ENCODE assay signal across 8 cellular contexts in genomic region chr19:35216833-35217707, GRCh38. TPM values are rescaled to one million over a fixed set of nuclear protein-coding genes. Genes with fewer than 3 reads are reported as not detected.
DNase-seq lines count a peak whose midpoint lies in the region; ATAC-seq and TF ChIP-seq lines count a peak whose summit lies in the region.
"Had no signal": no experiment of that assay in that cellular context is flagged by ENCODE, and none has a peak within 500 bp of the region (broad histone marks: within the 10 kb centered on the region; RNA-seq: fewer than 3 reads in every experiment).

No MANE protein-coding gene starts in this region.

- H3K36me3 Mint-ChIP-seq in activated naive CD4-positive, alpha-beta T cell treated with anti-CD3 and anti-CD28 coated beads for 36 hours (ENCODE audit: low read depth), result no peaks in the 10 kb centered on the region
- H3K36me3 Mint-ChIP-seq in naive B cell, result peaks cover 0 to 5% of the 10 kb centered on the region in 2 donors

- no peak overlapping the region for H2AK5ac ChIP-seq in neuronal stem cell (ENCODE audit: low read depth, low read length)

- H3K18ac ChIP-seq in neuronal stem cell (ENCODE audit: low read length), result no peak overlapping the region

- peak overlapping the region; percentile 70 for H3K27ac Mint-ChIP-seq in activated naive CD4-positive, alpha-beta T cell treated with anti-CD3 and anti-CD28 coated beads for 36 hours
- peak overlapping the region; percentile 28 to 100 (median 97) for H3K27ac Mint-ChIP-seq in naive B cell

- peak; percentile 29 for TF ChIP-seq CTCF in GM12865 (IDR thresholded peaks at IDR 0.05; ENCODE audit: insufficient read depth, low read depth, low read length, missing control alignments)

- no peak overlapping the region for H4K8ac ChIP-seq in neuronal stem cell (ENCODE audit: low read depth, low read length)

- H2BK12ac ChIP-seq in neuronal stem cell (ENCODE audit: low read length), result no peak overlapping the region

- H3K4me3 Mint-ChIP-seq in activated naive CD4-positive, alpha-beta T cell treated with anti-CD3 and anti-CD28 coated beads for 36 hours, result no peak overlapping the region
- peak overlapping the region in 2 of 8 donors; percentile 6 to 20 for H3K4me3 Mint-ChIP-seq in naive B cell

- no peaks in the 10 kb centered on the region for H3K27me3 ChIP-seq in neuronal stem cell (ENCODE audit: control insufficient read depth in 3 of 3, insufficient read depth in 3 of 3, low read depth in 1 of 3, low read length in 3 of 3)

- CTCF ChIA-PET in activated naive CD4-positive, alpha-beta T cell treated with anti-CD3 and anti-CD28 coated beads for 36 hours (lab: Charles Lee), result interaction anchor here (0.6 to 1.7 kb wide), 7 partner anchors 17 to 226 kb away, joined by 3 to 15 read pairs (median 4); partner anchors contain the start of gene FXYD7

- H2BK15ac ChIP-seq in neuronal stem cell (ENCODE audit: low read length), result no peak overlapping the region

- H3K79me1 ChIP-seq in neuronal stem cell (ENCODE audit: low read depth, low read length), result no peaks in the 10 kb centered on the region

- no peak overlapping the region for H3K14ac ChIP-seq in neuronal stem cell (ENCODE audit: low read length)

- H3K4me2 ChIP-seq in neuronal stem cell (ENCODE audit: insufficient read depth, low read length, poor library complexity, severe bottlenecking), result no peak overlapping the region

- H3K9me3 Mint-ChIP-seq in activated naive CD4-positive, alpha-beta T cell treated with anti-CD3 and anti-CD28 coated beads for 36 hours, result peaks cover 7% of the 10 kb centered on the region
- H3K9me3 Mint-ChIP-seq in naive B cell, result peaks cover 0 to 7% (median 3%) of the 10 kb centered on the region in 7 donors

- H3K27me3 Mint-ChIP-seq in activated naive CD4-positive, alpha-beta T cell treated with anti-CD3 and anti-CD28 coated beads for 36 hours (ENCODE audit: low read depth), result no peaks in the 10 kb centered on the region
- no peaks in the 10 kb centered on the region for H3K27me3 Mint-ChIP-seq in naive B cell

- peaks cover 54% of the 10 kb centered on the region for H3K4me1 Mint-ChIP-seq in activated naive CD4-positive, alpha-beta T cell treated with anti-CD3 and anti-CD28 coated beads for 36 hours (ENCODE audit: low read depth)
- H3K4me1 Mint-ChIP-seq in naive B cell, result peaks cover 26 to 60% (median 54%) of the 10 kb centered on the region in 3 donors

- no peaks in the 10 kb centered on the region for H3K36me3 ChIP-seq in neuronal stem cell (replicated peaks in 1 of 2; ENCODE audit: control insufficient read depth in 2 of 2, insufficient read depth in 2 of 2, low read length in 2 of 2)

- H3K9me3 ChIP-seq in neuronal stem cell (replicated peaks in 1 of 2; ENCODE audit: control insufficient read depth in 2 of 2, insufficient read depth in 1 of 2, low read depth in 1 of 2, low read length in 2 of 2), result no peaks in the 10 kb centered on the region

- H3K4me3 ChIP-seq in GM12865 (ENCODE audit: low read depth, low read length), result no peak overlapping the region
- H3K4me3 ChIP-seq in neuronal stem cell (ENCODE audit: low read length in 2 of 2), result no peak overlapping the region

- H2BK120ac ChIP-seq in neuronal stem cell (ENCODE audit: low read depth, low read length), result no peak overlapping the region

- intact Hi-C loops in activated naive CD4-positive, alpha-beta T cell treated with anti-CD3 and anti-CD28 coated beads for 36 hours (cut with micrococcal nuclease), result loop anchor here (10.0 kb wide), 1 partner anchor 222 kb away; no protein-coding TSS in a partner anchor

- no CpG with 5 or more reads among the region's 3 CpGs for WGBS in neuronal stem cell (ENCODE audit: extremely low coverage in 2 of 2, insufficient read length in 2 of 2, insufficient replicate concordance in 1 of 2), 2 donors

- H4K91ac ChIP-seq in neuronal stem cell (ENCODE audit: low read depth, low read length, poor library complexity), result no peak overlapping the region

- H3K4me1 ChIP-seq in neuronal stem cell (ENCODE audit: control insufficient read depth in 2 of 2, insufficient read depth in 1 of 2, low read depth in 1 of 2, low read length in 2 of 2), result no peaks in the 10 kb centered on the region

- no peak overlapping the region for H2AFZ ChIP-seq in neuronal stem cell (ENCODE audit: low read length)

- H2BK5ac ChIP-seq in neuronal stem cell (ENCODE audit: low read length), result no peak overlapping the region

- no peak overlapping the region for H3K4ac ChIP-seq in neuronal stem cell (ENCODE audit: low read length)

- no peak overlapping the region for H3K27ac ChIP-seq in neuronal stem cell (replicated peaks; ENCODE audit: low read length)

- no peak overlapping the region for H3K9ac ChIP-seq in neuronal stem cell (ENCODE audit: low read depth, low read length, poor library complexity)

- H3K23ac ChIP-seq in neuronal stem cell (ENCODE audit: low read depth, low read length, poor library complexity), result no peak overlapping the region

- peak; percentile 67 for DNase-seq in GM12865 (ENCODE audit: low read depth)
- DNase-seq in MV-4-11 (lab: John Stamatoyannopoulos, UW), result peak; percentile 57
- DNase-seq in activated naive CD4-positive, alpha-beta T cell treated with anti-CD3 and anti-CD28 coated beads for 36 hours, result peak; percentile 83
- no peak for DNase-seq in naive B cell
- no peak for DNase-seq in neuronal stem cell (ENCODE audit: low spot score)
- no peak for DNase-seq in OCI-M2 (lab: John Stamatoyannopoulos, UW; ENCODE audit: unreplicated experiment)

- no peak for ATAC-seq in naive B cell (ENCODE audit: low read depth in 2 of 2)
- ATAC-seq in GM21381 (IDR thresholded peaks at IDR 0.05; ENCODE audit: unreplicated experiment), result no peak

RNA-seq across cellular contexts. Expression of gene FAM187B, which starts 11.5 kb away (rescaled TPM):
- total RNA-seq in activated naive CD4-positive, alpha-beta T cell treated with anti-CD3 and anti-CD28 coated beads for 36 hours, result not detected
- polyA plus RNA-seq in naive B cell (ENCODE audit: low read depth in 6 of 6), result not detected
- not detected for polyA plus RNA-seq in neuronal stem cell (2013, experiment 1 of 2)
- polyA plus RNA-seq in neuronal stem cell (2013, experiment 2 of 2), result not detected
- total RNA-seq: RPMI7951 had no signal

RNA-seq across cellular contexts. Expression of gene LSR, which starts 31.7 kb away (rescaled TPM):
- total RNA-seq in activated naive CD4-positive, alpha-beta T cell treated with anti-CD3 and anti-CD28 coated beads for 36 hours, result 10 to 100 TPM in 1 of 2 experiments, 1 to 10 TPM in 1; 8.2 to 11.2 TPM
- 10 to 100 TPM; 11.7 to 46.3 (median 34.8) TPM for polyA plus RNA-seq in naive B cell (ENCODE audit: low read depth in 6 of 6)
- polyA plus RNA-seq in neuronal stem cell (2013, experiment 1 of 2), result 36.5 TPM
- 37.1 TPM for polyA plus RNA-seq in neuronal stem cell (2013, experiment 2 of 2)

RNA-seq across cellular contexts. Expression of gene USF2, which starts 51.7 kb away (rescaled TPM):
- 100 to 1,000 TPM; 136 to 144 TPM for total RNA-seq in activated naive CD4-positive, alpha-beta T cell treated with anti-CD3 and anti-CD28 coated beads for 36 hours
- 10 to 100 TPM in 4 of 6 donors, 1 to 10 TPM in 2; 1.9 to 15.5 (median 10.4) TPM for polyA plus RNA-seq in naive B cell (ENCODE audit: low read depth in 6 of 6)
- 132 TPM for polyA plus RNA-seq in neuronal stem cell (2013, experiment 1 of 2)
- polyA plus RNA-seq in neuronal stem cell (2013, experiment 2 of 2), result 132 TPM

Comparison
In these comparisons a context has a peak if more than half of its experiments do, and no peak if none do; other contexts are left out.
1. DNase-seq: peak in GM12865 (single experiment), MV-4-11 (single experiment) and activated naive CD4-positive, alpha-beta T cell treated with anti-CD3 and anti-CD28 coated beads for 36 hours (single experiment); none in naive B cell (single experiment), neuronal stem cell (single experiment) and OCI-M2 (single experiment).